In the genomic region with DNA sequence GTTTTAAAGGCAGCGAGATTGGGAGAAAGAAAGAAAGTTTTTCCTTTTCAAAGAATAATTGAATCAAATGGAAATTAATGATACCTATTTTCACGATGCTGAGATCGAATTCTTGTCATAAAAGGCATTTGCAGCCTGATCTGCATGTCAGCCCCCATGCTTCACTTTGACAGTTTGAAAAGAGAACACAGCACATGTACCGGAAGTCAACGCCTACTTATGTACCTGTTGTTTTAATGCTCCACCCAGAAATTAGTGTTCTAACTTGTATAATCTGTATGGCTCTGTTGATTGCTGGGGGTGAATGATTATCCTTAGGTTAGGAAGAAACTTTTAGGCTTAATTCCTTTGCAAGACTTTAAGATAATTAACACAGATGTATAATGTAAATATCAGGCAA, we compare ENCODE assay signal across 27 cellular contexts.
"Had no signal": no experiment of that assay in that cellular context is flagged by ENCODE, and none has a peak within 500 bp of the region (broad histone marks: within the 10 kb centered on the region; RNA-seq: fewer than 3 reads in every experiment).

No MANE protein-coding gene starts in this region.

- H3K9me3 ChIP-seq: neutrophil, psoas muscle, right atrium auricular region, right lobe of liver, sigmoid colon, suprapubic skin, testis, tibial artery, transverse colon, upper lobe of right lung, uterus had no signal

- H3K4me3 ChIP-seq: psoas muscle, right atrium auricular region, right lobe of liver, sigmoid colon, suprapubic skin, testis, tibial artery, transverse colon, upper lobe of right lung, uterus had no signal

- ATAC-seq: naive thymus-derived CD8-positive, alpha-beta T cell; natural killer cell treated with Interleukin-12 subunit alpha and Interleukin-12 subunit beta and Interleukin-15 and Interleukin-18, amount 100 ng/mL, for 72 hours; psoas muscle; right lobe of liver; stimulated activated effector memory CD8-positive, alpha-beta T cell treated with anti-CD3 and anti-CD28 coated beads, Interleukin-12 subunit alpha, Interleukin-12 subunit beta, amount 100 ng/mL, for 72 hours; stimulated activated naive B cell treated with anti-CD40 and anti-IgM and Interleukin-4, amounts not matched to agents 10 μg/mL and 1 μg/mL and 100 μg/mL, for 72 hours; upper lobe of right lung had no signal

- H3K36me3 ChIP-seq: neutrophil, right atrium auricular region, right lobe of liver, sigmoid colon, suprapubic skin, tibial artery, transverse colon, upper lobe of right lung, uterus had no signal

- H3K27ac ChIP-seq: neutrophil, parathyroid adenoma, psoas muscle, right atrium auricular region, right lobe of liver, sigmoid colon, suprapubic skin, testis, tibial artery, transverse colon, upper lobe of right lung, uterus had no signal

- H3K4me1 ChIP-seq: parathyroid adenoma, psoas muscle, right atrium auricular region, right lobe of liver, sigmoid colon, tibial artery, transverse colon, upper lobe of right lung, uterus had no signal

- H3K9ac ChIP-seq: parathyroid adenoma had no signal

- H2AFZ ChIP-seq: parathyroid adenoma had no signal

- H3K27me3 ChIP-seq: right atrium auricular region, right lobe of liver, sigmoid colon, suprapubic skin, testis, tibial artery, upper lobe of right lung, uterus had no signal

- H3K79me2 ChIP-seq: parathyroid adenoma had no signal

- DNase-seq: naive B cell; naive thymus-derived CD8-positive, alpha-beta T cell; nephron progenitor cell; posterior cingulate gyrus; psoas muscle; retina; right lobe of liver; sigmoid colon; small intestine; stimulated activated CD4-positive, alpha-beta T cell treated with anti-CD3 and anti-CD28 coated beads, Interleukin-15, amount 100 ng/mL, for 24 hours; stimulated activated CD4-positive, alpha-beta T cell treated with anti-CD3 and anti-CD28 coated beads, Interleukin-2, amount 100 ng/mL, for 24 hours; stimulated activated CD4-positive, alpha-beta T cell treated with anti-CD3 and anti-CD28 coated beads, Interleukin-2, amount 100 ng/mL, for 48 hours; stimulated activated CD4-positive, alpha-beta T cell treated with anti-CD3 and anti-CD28 coated beads, Interleukin-4, amount 100 ng/mL, for 24 hours; stimulated activated naive B cell treated with anti-CD40 and anti-IgM and Interleukin-4, amounts not matched to agents 10 μg/mL and 1 μg/mL and 100 μg/mL, for 72 hours; stimulated activated naive CD4-positive, alpha-beta T cell treated with Interleukin-2 at 50 U/mL for 16 hours; substantia nigra; testis; tibial artery; transverse colon; upper lobe of right lung; uterus had no signal
